14 cellular contexts compared by ENCODE assay signal in the genomic region with DNA sequence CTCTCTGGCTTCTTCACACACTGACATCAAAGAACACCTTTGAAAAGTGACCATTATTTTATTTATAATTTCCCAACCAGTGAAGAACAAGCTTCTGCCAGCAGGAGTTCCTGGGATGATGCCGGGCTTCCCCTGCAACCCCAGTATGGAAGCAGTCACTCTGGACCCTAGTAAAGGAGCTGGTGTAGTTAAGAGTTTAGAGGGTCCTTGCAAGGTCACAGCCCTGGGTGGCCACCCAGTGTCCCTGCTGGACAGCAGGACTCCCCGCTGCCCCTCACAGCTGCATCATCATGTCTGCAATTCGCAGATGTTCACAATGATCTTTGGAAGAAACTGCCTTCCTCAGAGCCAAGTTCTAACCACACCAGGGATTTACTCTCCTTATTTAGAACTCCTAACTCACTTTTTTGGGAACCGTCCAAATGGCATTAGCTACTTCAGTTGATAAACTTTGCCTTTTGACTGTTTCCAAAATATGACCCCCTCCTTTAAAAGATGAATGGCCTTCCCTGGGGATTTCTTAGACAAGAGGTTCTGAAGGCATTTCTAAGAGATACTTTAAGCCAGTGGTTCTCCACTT.
"Had no signal": no experiment of that assay in that cellular context is flagged by ENCODE, and none has a peak within 500 bp of the region (broad histone marks: within the 10 kb centered on the region; RNA-seq: fewer than 3 reads in every experiment).

No MANE protein-coding gene starts in this region.

- H3K36me3 ChIP-seq: upper lobe of right lung had no signal

- DNase-seq: activated CD4-positive, alpha-beta T cell treated with anti-CD3 and anti-CD28 coated beads, Interleukin-2, amount 50 U/mL, for 4 hours; activated CD4-positive, CD25-positive, alpha-beta regulatory T cell treated with anti-CD3 and anti-CD28 coated beads, Interleukin-2, amount 50 U/mL, for 72 hours; activated T-cell treated with anti-CD3 and anti-CD28 coated beads, Interleukin-2, amount 50 U/mL, for 1 hour; amygdala; glutamatergic neuron; left colon; mucosa of descending colon; natural killer cell; occipital lobe; stimulated activated CD4-positive, alpha-beta T cell treated with anti-CD3 and anti-CD28 coated beads, Interleukin-4, amount 100 ng/mL, for 1 hour; T-helper 9 cell; testis; upper lobe of right lung had no signal

- ATAC-seq: activated naive CD4-positive, alpha-beta T cell treated with anti-CD3 and anti-CD28 coated beads, Interleukin-2, amount 50 U/mL, for 72 hours; left colon; mucosa of descending colon; natural killer cell; upper lobe of right lung had no signal

- H3K4me3 ChIP-seq: mucosa of descending colon, testis, upper lobe of right lung had no signal

- H3K27ac ChIP-seq: testis, upper lobe of right lung had no signal

- H3K27me3 ChIP-seq: testis, upper lobe of right lung had no signal

- H3K9me3 ChIP-seq: mucosa of descending colon, testis, upper lobe of right lung had no signal
